ENCODE assay signal across 18 cellular contexts in genomic region chr7:155256761-155257481, GRCh38. TPM values are rescaled to one million over a fixed set of nuclear protein-coding genes. Genes with fewer than 3 reads are reported as not detected.
DNase-seq lines count a peak whose midpoint lies in the region; ATAC-seq, FAIRE-seq and TF ChIP-seq lines count a peak whose summit lies in the region.
"Had no signal": no experiment of that assay in that cellular context is flagged by ENCODE, and none has a peak within 500 bp of the region (broad histone marks: within the 10 kb centered on the region; RNA-seq: fewer than 3 reads in every experiment).

No MANE protein-coding gene starts in this region.

- H3K79me2 ChIP-seq in HepG2 (ENCODE audit: insufficient read depth, low read length), result no peaks in the 10 kb centered on the region

- POLR2A ChIA-PET in HepG2 (lab: Yijun Ruan, JAX), result no interaction called here

- BruUV-seq in HepG2 (replicated peaks; lab: Mats Ljungman, UMichigan), result no TSS peak

- H3K27me3 ChIP-seq in liver (ENCODE audit: control insufficient read depth in 4 of 4, insufficient read depth in 4 of 4, low read length in 3 of 4), result no peaks in the 10 kb centered on the region
- H3K27me3 ChIP-seq in HepG2 (ENCODE audit: control insufficient read depth in 1 of 2, insufficient read depth in 2 of 2, low read length in 2 of 2), result peaks cover 1 to 47% of the 10 kb centered on the region in 2 experiments; a peak in 4 of 5 replicates
- H3K27me3 ChIP-seq in vagina, result no peaks in the 10 kb centered on the region

- H3K4me3 ChIP-seq in liver (ENCODE audit: low read depth in 1 of 3, low read length in 3 of 3) (no peak overlapping the region), HepG2 (replicated peaks in 1 of 3; ENCODE audit: insufficient read depth in 1 of 3, low read depth in 2 of 3, low read length in 3 of 3) (no peak overlapping the region), vagina (no peak overlapping the region)
- H3K4me3 ChIP-seq: spleen had no signal

- H3K36me3 ChIP-seq in liver (ENCODE audit: control insufficient read depth in 4 of 4, insufficient read depth in 3 of 4, low read depth in 1 of 4, low read length in 3 of 4) (no peaks in the 10 kb centered on the region), HepG2 (replicated peaks in 1 of 2; ENCODE audit: control insufficient read depth in 1 of 2, insufficient read depth in 2 of 2, low read length in 2 of 2) (no peaks in the 10 kb centered on the region), vagina (no peaks in the 10 kb centered on the region)
- H3K36me3 ChIP-seq: spleen had no signal

- FAIRE-seq in HepG2 (lab: Jason Lieb, UNC) (no peak), RCC 7860 (lab: Jason Lieb, UNC) (no peak)
- FAIRE-seq: H1, islet of Langerhans had no signal

- no peak for TF ChIP-seq POLR2A in HepG2 (IDR thresholded peaks at IDR 0.05; ENCODE audit: insufficient read depth in 1 of 2, low read depth in 2 of 2, low read length in 2 of 2)
- TF ChIP-seq POLR2A in vagina (IDR thresholded peaks at IDR 0.05), result no peak

- H3K9ac ChIP-seq in liver (ENCODE audit: low read depth in 1 of 2, low read length in 2 of 2) (peak overlapping the region in 1 of 2 donors; percentile 41), HepG2 (ENCODE audit: insufficient read depth, low read depth, low read length) (no peak overlapping the region)

- H3K9me3 ChIP-seq in liver (ENCODE audit: control insufficient read depth in 4 of 4, low read length in 3 of 4) (no peaks in the 10 kb centered on the region), HepG2 (ENCODE audit: low read length) (no peaks in the 10 kb centered on the region), vagina (no peaks in the 10 kb centered on the region)
- H3K9me3 ChIP-seq: spleen had no signal

- H2AFZ ChIP-seq in HepG2 (ENCODE audit: low read length), result no peak overlapping the region

- no peak for DNase-seq in HepG2 (ENCODE audit: low spot score)
- DNase-seq in epithelial cell of prostate (ENCODE audit: low read depth, low spot score), result no peak
- peak; percentile 20 for DNase-seq in pons (ENCODE audit: low spot score)
- DNase-seq in vagina (ENCODE audit: extremely low spot score in 2 of 2), result no peak
- DNase-seq in GM19238 (ENCODE audit: insufficient read length, low spot score), result no peak
- no peak for DNase-seq in RCC 7860 (ENCODE audit: low spot score)
- DNase-seq: activated CD8-positive, alpha-beta T cell treated with anti-CD3 and anti-CD28 coated beads, Interleukin-2, amount 10 ng/mL, durations not matched to agents 7 days and 5 days; activated naive CD8-positive, alpha-beta T cell treated with anti-CD3 and anti-CD28 coated beads, Interleukin-2, amount 10 ng/mL, durations not matched to agents 7 days and 5 days; CD8-positive, alpha-beta T cell; glutamatergic neuron; Kasumi-1; spleen; stimulated activated naive CD8-positive, alpha-beta T cell treated with anti-CD3 and anti-CD28 coated beads, Interleukin-15, Interleukin-2, amounts not matched to agents 100 U/mL and 50 U/mL, for 24 hours; T-cell had no signal

- H3K4me1 ChIP-seq in liver (ENCODE audit: control insufficient read depth in 4 of 4, insufficient read depth in 4 of 4, low read length in 3 of 4) (peaks cover 0 to 29% (median 12%) of the 10 kb centered on the region in 4 donors), HepG2 (ENCODE audit: insufficient read depth, low read length) (no peaks in the 10 kb centered on the region), vagina (peaks cover 21% of the 10 kb centered on the region)
- H3K4me1 ChIP-seq: spleen had no signal

- no peaks in the 10 kb centered on the region for H4K20me1 ChIP-seq in HepG2 (ENCODE audit: insufficient read depth, low read length)

- intact Hi-C loops in HepG2 (cut with micrococcal nuclease; ENCODE audit: unreplicated experiment) (no loop called here), vagina (cut with DNase I) (no loop called here)

- TF ChIP-seq CTCF in liver (IDR thresholded peaks at IDR 0.05; ENCODE audit: low read depth, low read length, missing input control) (no peak), HepG2 (CRISPR knock-in tag; IDR thresholded peaks at IDR 0.05) (no peak), vagina (IDR thresholded peaks at IDR 0.05) (no peak)

- peak overlapping the region; percentile 51 to 84 for H3K27ac ChIP-seq in liver (ENCODE audit: low read depth in 1 of 2, low read length in 2 of 2)
- H3K27ac ChIP-seq in HepG2 (ENCODE audit: extremely low read length, insufficient read depth, low read length), result no peak overlapping the region
- peak overlapping the region; percentile 25 for H3K27ac ChIP-seq in epithelial cell of prostate
- H3K27ac ChIP-seq in vagina, result peak overlapping the region; percentile 82
- H3K27ac ChIP-seq: spleen had no signal

- ATAC-seq in HepG2 (no peak), GM21381 (IDR thresholded peaks at IDR 0.05; ENCODE audit: unreplicated experiment) (no peak)
- ATAC-seq: activated CD8-positive, alpha-beta T cell treated with anti-CD3 and anti-CD28 coated beads, Interleukin-2, amount 10 ng/mL, durations not matched to agents 7 days and 5 days; CD8-positive, alpha-beta T cell; stimulated activated naive CD8-positive, alpha-beta T cell treated with anti-CD3 and anti-CD28 coated beads, Interleukin-15, Interleukin-2, amounts not matched to agents 100 U/mL and 50 U/mL, for 24 hours; T-cell had no signal

- CTCF ChIA-PET in HepG2 (lab: Yijun Ruan, JAX; ENCODE audit: low intra/inter-chr PET ratio, low total read pairs), result no interaction called here

- H3K4me2 ChIP-seq in HepG2 (ENCODE audit: low read depth, low read length), result no peak overlapping the region

- TF ChIP-seq EP300 in HepG2 (IDR thresholded peaks at IDR 0.05; ENCODE audit: low read depth in 2 of 2, low read length in 2 of 2) (no peak), HepG2 (CRISPR knock-in tag; IDR thresholded peaks at IDR 0.05; ENCODE audit: borderline replicate concordance) (no peak)

- in situ Hi-C loops in HepG2 (cut with HindIII; ENCODE audit: extremely low pct_ligation_motif_present, low pct_unique_long_range_greater_than_20kb), result no loop called here

- 59% methylated on average over 8 of the region's 8 CpGs for WGBS in liver
- WGBS in HepG2 (ENCODE audit: low lambda C conversion rate), result 9% methylated on average over 8 of the region's 8 CpGs

- TF ChIP-seq RAD21 in liver (IDR thresholded peaks at IDR 0.05) (peak in 1 of 2 donors; percentile 34), HepG2 (CRISPR knock-in tag; IDR thresholded peaks at IDR 0.05) (no peak)

TF ChIP-seq in liver, 16 proteins besides CTCF, POLR2A, EP300 and RAD21 (continues in another document):
- TF ChIP-seq SP1 (IDR thresholded peaks at IDR 0.05), result no peak
- TF ChIP-seq YY1 (IDR thresholded peaks at IDR 0.05), result no peak
- no peak for TF ChIP-seq HNF4A (conservative IDR thresholded peaks at IDR 0.05)
- TF ChIP-seq ATF3 (IDR thresholded peaks at IDR 0.05), result no peak
- no peak for TF ChIP-seq GABPA (IDR thresholded peaks at IDR 0.05 in 1 of 2, conservative IDR thresholded peaks at IDR 0.05 in 1 of 2)
- no peak for TF ChIP-seq FOXA2 (IDR thresholded peaks at IDR 0.05)
- TF ChIP-seq MAX (IDR thresholded peaks at IDR 0.05), result no peak

TF ChIP-seq in HepG2, 621 proteins besides CTCF, POLR2A, EP300 and RAD21 (continues in another document):
- TF ChIP-seq ZNF772 (CRISPR knock-in tag; IDR thresholded peaks at IDR 0.05) (no peak), ZNF672 (CRISPR knock-in tag; IDR thresholded peaks at IDR 0.05) (no peak), YEATS4 (CRISPR knock-in tag; IDR thresholded peaks at IDR 0.05; ENCODE audit: borderline replicate concordance) (no peak), KLF12 (CRISPR knock-in tag; IDR thresholded peaks at IDR 0.05; ENCODE audit: borderline replicate concordance) (no peak), ZFP41 (CRISPR knock-in tag; IDR thresholded peaks at IDR 0.05; ENCODE audit: borderline replicate concordance) (no peak), NFYB (CRISPR knock-in tag; IDR thresholded peaks at IDR 0.05) (no peak), CREB3 (CRISPR knock-in tag; IDR thresholded peaks at IDR 0.05) (no peak), GATAD1 (CRISPR knock-in tag; IDR thresholded peaks at IDR 0.05) (no peak)

RNA-seq across cellular contexts. Expression of gene INSIG1, which starts 40.8 kb away (rescaled TPM):
- total RNA-seq in liver, result 100 to 1,000 TPM; 118 to 204 TPM
- 100 to 1,000 TPM; 182 to 219 TPM for polyA plus RNA-seq in liver
- total RNA-seq in HepG2 (2016; rRNA removed; fragmentation: Illumina TruSeq; extraction: Trizol), result 0.11 and 0.20 TPM in 2 replicates
- 0.26 TPM in 1 of 2 replicates, not detected in the other for total RNA-seq in HepG2 (2016; cell fraction: cytosol; rRNA removed; fragmentation: Illumina TruSeq; extraction: Trizol; ENCODE audit: low read depth)
- total RNA-seq in HepG2 (2016; cell fraction: insoluble cytoplasmic fraction; rRNA removed; fragmentation: Illumina TruSeq; extraction: Trizol), result 0.09 and 0.13 TPM in 2 replicates
- total RNA-seq in HepG2 (2016; cell fraction: membrane; rRNA removed; fragmentation: Illumina TruSeq; extraction: Trizol), result 0.09 and 0.48 TPM in 2 replicates
- total RNA-seq in HepG2 (2016; cell fraction: nucleus; rRNA removed; fragmentation: Illumina TruSeq; extraction: Trizol), result not detected in 2 replicates
- 0.07 and 0.16 TPM in 2 replicates for polyA plus RNA-seq in HepG2 (2011; rRNA removed)
- polyA plus RNA-seq in HepG2 (2011; cell fraction: cytosol; rRNA removed), result 0.10 and 0.17 TPM in 2 replicates
- polyA plus RNA-seq in HepG2 (2011; cell fraction: nucleus; rRNA removed), result 0.10 and 0.23 TPM in 2 replicates
- polyA plus RNA-seq in HepG2 (2012), result 0.08 and 0.17 TPM in 2 replicates
- 0.03 TPM in 1 of 2 replicates, not detected in the other for polyA plus RNA-seq in HepG2 (2016; cell fraction: cytosol; fragmentation: Illumina TruSeq; extraction: Trizol; ENCODE audit: low read depth)
- polyA plus RNA-seq in HepG2 (2016; cell fraction: insoluble cytoplasmic fraction; fragmentation: Illumina TruSeq; extraction: Trizol; ENCODE audit: low read depth), result 0.10 TPM in 1 of 2 replicates, not detected in the other
- 0.13 TPM in 1 of 2 replicates, not detected in the other for polyA plus RNA-seq in HepG2 (2016; cell fraction: membrane; fragmentation: Illumina TruSeq; extraction: Trizol; ENCODE audit: low read depth)
- 0.25 TPM in 1 of 2 replicates, not detected in the other for polyA plus RNA-seq in HepG2 (2016; cell fraction: nucleus; fragmentation: Illumina TruSeq; extraction: Trizol; ENCODE audit: insufficient read depth, low read depth)
- polyA minus RNA-seq in HepG2 (2011; rRNA and poly(A)+ RNA removed; ENCODE audit: low replicate concordance), result 0.60 and 64.4 TPM in 2 replicates
- 0.30 and 0.35 TPM in 2 replicates for polyA minus RNA-seq in HepG2 (2011; cell fraction: cytosol; rRNA and poly(A)+ RNA removed)
- 0.25 and 0.52 TPM in 2 replicates for polyA minus RNA-seq in HepG2 (2011; cell fraction: nucleus; rRNA and poly(A)+ RNA removed)
- total RNA-seq in vagina, result 63.6 TPM

Comparison
In these comparisons a context has a peak if more than half of its experiments do, and no peak if none do; other contexts are left out.
1. RNA of gene INSIG1, which starts 40.8 kb away (total RNA-seq): 118 to 204 TPM in liver and 63.6 TPM in vagina (single experiment); 0.09 to 0.48 TPM in HepG2; every median in the first group is over 10 times any median in the second.